ENCODE assay signal across 7 cellular contexts in genomic region chr9:13076616-13077015, GRCh38.
"Had no signal": no experiment of that assay in that cellular context is flagged by ENCODE, and none has a peak within 500 bp of the region (broad histone marks: within the 10 kb centered on the region; RNA-seq: fewer than 3 reads in every experiment).

No MANE protein-coding gene starts in this region.

- FAIRE-seq: HepG2, HTR-8/SVneo, K562 had no signal

- DNase-seq: IMR-90, KBM-7, KG1 had no signal

- H3K27ac ChIP-seq: HL-60 had no signal

- ATAC-seq: HepG2, K562 had no signal

- H3K4me3 ChIP-seq: K562 had no signal
